20 cellular contexts compared by ENCODE assay signal in the genomic region with DNA sequence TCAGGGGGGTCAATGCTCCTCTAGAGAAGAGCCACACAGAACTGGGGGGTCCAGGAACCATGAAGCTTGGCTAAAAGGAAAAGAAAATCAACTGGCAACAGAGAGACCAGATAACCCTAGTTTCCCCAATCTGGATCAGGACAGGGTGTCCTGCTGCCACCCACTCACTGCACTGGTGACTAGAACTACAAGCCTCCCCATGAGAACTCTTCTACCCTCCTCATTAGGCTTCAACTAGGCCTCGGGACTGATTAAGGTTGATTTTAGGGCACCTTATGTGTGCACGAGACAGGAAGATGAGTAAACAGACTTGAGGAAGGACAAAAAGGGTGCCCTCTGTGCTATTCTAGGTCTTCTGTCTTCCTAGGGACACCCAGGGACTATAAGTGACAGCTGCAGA. TPM values are rescaled to one million over a fixed set of nuclear protein-coding genes. Genes with fewer than 3 reads are reported as not detected.
DNase-seq lines count a peak whose midpoint lies in the region; ATAC-seq and TF ChIP-seq lines count a peak whose summit lies in the region.
"Had no signal": no experiment of that assay in that cellular context is flagged by ENCODE, and none has a peak within 500 bp of the region (broad histone marks: within the 10 kb centered on the region; RNA-seq: fewer than 3 reads in every experiment).

No MANE protein-coding gene starts in this region.

- peaks cover 36% of the 10 kb centered on the region for H3K4me1 ChIP-seq in lower lobe of right lung
- H3K4me1 ChIP-seq in testis, result peaks cover 23% of the 10 kb centered on the region

- H3K9me3 Mint-ChIP-seq in activated CD4-positive, alpha-beta T cell treated with anti-CD3 and anti-CD28 coated beads, Interleukin-2, amount 10 ng/mL, durations not matched to agents 24 days and 14 days, result peaks cover 6% of the 10 kb centered on the region
- H3K9me3 Mint-ChIP-seq in activated T-helper 1 cell treated with anti-CD3 and anti-CD28 coated beads, Interleukin-12 subunit alpha, Interleukin-12 subunit beta, Interleukin-2, Interleukin-4 antibody, amounts not matched to agents 30 ng/mL and 10 ng/mL and 1 ng/mL, durations not matched to agents 14 hours and 24 hours and 36 hours, result no peaks in the 10 kb centered on the region
- H3K9me3 Mint-ChIP-seq: GM23338; stimulated activated naive CD8-positive, alpha-beta T cell treated with anti-CD3 and anti-CD28 coated beads, Interleukin-15, Interleukin-2, amounts not matched to agents 100 ng/mL and 50 ng/mL, for 24 hours had no signal

- H3K27ac ChIP-seq in lower lobe of right lung (peak overlapping the region; percentile 46), testis (peak overlapping the region; percentile 31 to 91)
- H3K27ac ChIP-seq: A549 had no signal

- intact Hi-C loops in activated CD4-positive, alpha-beta T cell treated with anti-CD3 and anti-CD28 coated beads, Interleukin-2, amount 10 ng/mL, durations not matched to agents 24 days and 14 days (cut with micrococcal nuclease), result no loop called here
- intact Hi-C loops in activated T-helper 1 cell treated with anti-CD3 and anti-CD28 coated beads, Interleukin-12 subunit alpha, Interleukin-12 subunit beta, Interleukin-2, Interleukin-4 antibody, amounts not matched to agents 30 ng/mL and 10 ng/mL and 1 ng/mL, durations not matched to agents 14 hours and 24 hours and 36 hours (cut with micrococcal nuclease), result loop anchor here (2.0 to 5.0 kb wide), 3 partner anchors 33 to 222 kb away; no protein-coding TSS in a partner anchor
- intact Hi-C loops in lower lobe of right lung (cut with DNase I), result no loop called here
- intact Hi-C loops in testis (cut with DNase I; ENCODE audit: low total_unique reads), result no loop called here

- DNase-seq in activated CD4-positive, alpha-beta T cell treated with anti-CD3 and anti-CD28 coated beads, Interleukin-2, amount 10 ng/mL, durations not matched to agents 24 days and 14 days, result no peak
- DNase-seq in activated CD4-positive, alpha-beta T cell treated with anti-CD3 and anti-CD28 coated beads, Interleukin-2, amount 50 U/mL, for 4 hours, result no peak
- no peak for DNase-seq in activated T-helper 1 cell treated with anti-CD3 and anti-CD28 coated beads, Interleukin-12 subunit alpha, Interleukin-12 subunit beta, Interleukin-2, Interleukin-4 antibody, amounts not matched to agents 30 ng/mL and 10 ng/mL and 1 ng/mL, durations not matched to agents 14 hours and 24 hours and 36 hours (ENCODE audit: low spot score)
- DNase-seq in lower lobe of right lung (no peak), testis (no peak), NCI-H2196 (lab: John Stamatoyannopoulos, UW; ENCODE audit: unreplicated experiment) (no peak)
- no peak for DNase-seq in activated CD4-positive, CD25-positive, alpha-beta regulatory T cell treated with anti-CD3 and anti-CD28 coated beads, Interleukin-2, amount 50 U/mL, for 72 hours
- DNase-seq: activated CD4-positive, alpha-beta T cell treated with anti-CD3 and anti-CD28 coated beads, Interleukin-2, amount 50 U/mL, for 1 hour; activated naive CD4-positive, alpha-beta T cell treated with Interleukin-2 at 50 U/mL for 16 hours; GF-D8; IMR-90; left colon; NCI-H146; Right ventricle myocardium superior; small intestine; stimulated activated CD4-positive, alpha-beta T cell treated with anti-CD3 and anti-CD28 coated beads, Interleukin-4, amount 100 ng/mL, for 1 hour had no signal

- 66 to 67% methylated on average over 2 of the region's 2 CpGs for WGBS in testis, 2 donors

- H3K9me3 ChIP-seq in lower lobe of right lung (no peaks in the 10 kb centered on the region), testis (no peaks in the 10 kb centered on the region)
- H3K9me3 ChIP-seq: A549 had no signal

- H3K4me3 Mint-ChIP-seq in activated CD4-positive, alpha-beta T cell treated with anti-CD3 and anti-CD28 coated beads, Interleukin-2, amount 10 ng/mL, durations not matched to agents 24 days and 14 days, result peak overlapping the region; percentile 59
- H3K4me3 Mint-ChIP-seq in activated T-helper 1 cell treated with anti-CD3 and anti-CD28 coated beads, Interleukin-12 subunit alpha, Interleukin-12 subunit beta, Interleukin-2, Interleukin-4 antibody, amounts not matched to agents 30 ng/mL and 10 ng/mL and 1 ng/mL, durations not matched to agents 14 hours and 24 hours and 36 hours, result peak overlapping the region; percentile 56
- H3K4me3 Mint-ChIP-seq: stimulated activated naive CD8-positive, alpha-beta T cell treated with anti-CD3 and anti-CD28 coated beads, Interleukin-15, Interleukin-2, amounts not matched to agents 100 ng/mL and 50 ng/mL, for 24 hours had no signal

- H3K4me1 Mint-ChIP-seq in activated CD4-positive, alpha-beta T cell treated with anti-CD3 and anti-CD28 coated beads, Interleukin-2, amount 10 ng/mL, durations not matched to agents 24 days and 14 days, result peaks cover 53% of the 10 kb centered on the region
- peaks cover 71% of the 10 kb centered on the region for H3K4me1 Mint-ChIP-seq in activated T-helper 1 cell treated with anti-CD3 and anti-CD28 coated beads, Interleukin-12 subunit alpha, Interleukin-12 subunit beta, Interleukin-2, Interleukin-4 antibody, amounts not matched to agents 30 ng/mL and 10 ng/mL and 1 ng/mL, durations not matched to agents 14 hours and 24 hours and 36 hours (ENCODE audit: low read depth)

- no peak for ATAC-seq in lower lobe of right lung
- no peak for ATAC-seq in GM19463 (IDR thresholded peaks at IDR 0.05; ENCODE audit: unreplicated experiment)
- ATAC-seq: A549, GM23338, left colon had no signal

- peaks cover 31% of the 10 kb centered on the region for H3K36me3 Mint-ChIP-seq in activated CD4-positive, alpha-beta T cell treated with anti-CD3 and anti-CD28 coated beads, Interleukin-2, amount 10 ng/mL, durations not matched to agents 24 days and 14 days (ENCODE audit: low read depth)
- H3K36me3 Mint-ChIP-seq in activated T-helper 1 cell treated with anti-CD3 and anti-CD28 coated beads, Interleukin-12 subunit alpha, Interleukin-12 subunit beta, Interleukin-2, Interleukin-4 antibody, amounts not matched to agents 30 ng/mL and 10 ng/mL and 1 ng/mL, durations not matched to agents 14 hours and 24 hours and 36 hours (ENCODE audit: low read depth), result peaks cover 35% of the 10 kb centered on the region

- H3K27ac Mint-ChIP-seq in activated CD4-positive, alpha-beta T cell treated with anti-CD3 and anti-CD28 coated beads, Interleukin-2, amount 10 ng/mL, durations not matched to agents 24 days and 14 days, result peak overlapping the region; percentile 51
- H3K27ac Mint-ChIP-seq in activated T-helper 1 cell treated with anti-CD3 and anti-CD28 coated beads, Interleukin-12 subunit alpha, Interleukin-12 subunit beta, Interleukin-2, Interleukin-4 antibody, amounts not matched to agents 30 ng/mL and 10 ng/mL and 1 ng/mL, durations not matched to agents 14 hours and 24 hours and 36 hours, result peak overlapping the region; percentile 66

- H3K4me3 ChIP-seq in lower lobe of right lung (no peak overlapping the region), testis (no peak overlapping the region)
- H3K4me3 ChIP-seq: A549, GM23338 had no signal

- TF ChIP-seq CTCF in lower lobe of right lung (IDR thresholded peaks at IDR 0.05), result no peak
- no peak for TF ChIP-seq CTCF in testis (IDR thresholded peaks at IDR 0.05)

- no peaks in the 10 kb centered on the region for H3K27me3 Mint-ChIP-seq in activated CD4-positive, alpha-beta T cell treated with anti-CD3 and anti-CD28 coated beads, Interleukin-2, amount 10 ng/mL, durations not matched to agents 24 days and 14 days
- no peaks in the 10 kb centered on the region for H3K27me3 Mint-ChIP-seq in activated T-helper 1 cell treated with anti-CD3 and anti-CD28 coated beads, Interleukin-12 subunit alpha, Interleukin-12 subunit beta, Interleukin-2, Interleukin-4 antibody, amounts not matched to agents 30 ng/mL and 10 ng/mL and 1 ng/mL, durations not matched to agents 14 hours and 24 hours and 36 hours (ENCODE audit: insufficient read depth)
- H3K27me3 Mint-ChIP-seq: stimulated activated naive CD8-positive, alpha-beta T cell treated with anti-CD3 and anti-CD28 coated beads, Interleukin-15, Interleukin-2, amounts not matched to agents 100 ng/mL and 50 ng/mL, for 24 hours had no signal

- TF ChIP-seq POLR2A in testis (IDR thresholded peaks at IDR 0.05), result no peak

- peaks cover 26% of the 10 kb centered on the region for H3K36me3 ChIP-seq in lower lobe of right lung
- H3K36me3 ChIP-seq in testis (ENCODE audit: low read depth, missing control alignments), result no peaks in the 10 kb centered on the region

- H3K27me3 ChIP-seq in lower lobe of right lung (ENCODE audit: low read depth) (no peaks in the 10 kb centered on the region), testis (no peaks in the 10 kb centered on the region)

RNA-seq across cellular contexts. Expression of a gene that starts 2.2 kb away (rescaled TPM):
- total RNA-seq in activated CD4-positive, alpha-beta T cell treated with anti-CD3 and anti-CD28 coated beads, Interleukin-2, amount 10 ng/mL, durations not matched to agents 24 days and 14 days, result 124 and 131 TPM in 2 replicates
- total RNA-seq in activated T-helper 1 cell treated with anti-CD3 and anti-CD28 coated beads, Interleukin-12 subunit alpha, Interleukin-12 subunit beta, Interleukin-2, Interleukin-4 antibody, amounts not matched to agents 30 ng/mL and 10 ng/mL and 1 ng/mL, durations not matched to agents 14 hours and 24 hours and 36 hours, result 125 and 136 TPM in 2 replicates
- 45.5 TPM for total RNA-seq in lower lobe of right lung
- total RNA-seq in testis, result 10 to 100 TPM; 30.2 to 32.1 TPM
- 121 TPM for polyA plus RNA-seq in testis (ENCODE audit: insufficient read depth, low read depth, low replicate concordance)

RNA-seq across cellular contexts. Expression of a gene that starts 6.8 kb away (rescaled TPM):
- total RNA-seq in activated CD4-positive, alpha-beta T cell treated with anti-CD3 and anti-CD28 coated beads, Interleukin-2, amount 10 ng/mL, durations not matched to agents 24 days and 14 days, result 5.8 and 6.1 TPM in 2 replicates
- 5.6 and 8.5 TPM in 2 replicates for total RNA-seq in activated T-helper 1 cell treated with anti-CD3 and anti-CD28 coated beads, Interleukin-12 subunit alpha, Interleukin-12 subunit beta, Interleukin-2, Interleukin-4 antibody, amounts not matched to agents 30 ng/mL and 10 ng/mL and 1 ng/mL, durations not matched to agents 14 hours and 24 hours and 36 hours
- 20.4 TPM for total RNA-seq in lower lobe of right lung
- 10 to 100 TPM; 39.8 to 50.4 TPM for total RNA-seq in testis
- polyA plus RNA-seq in testis (ENCODE audit: insufficient read depth, low read depth, low replicate concordance), result 20.5 TPM

RNA-seq across cellular contexts. Expression of a gene that starts 12.2 kb away (rescaled TPM):
- total RNA-seq in activated CD4-positive, alpha-beta T cell treated with anti-CD3 and anti-CD28 coated beads, Interleukin-2, amount 10 ng/mL, durations not matched to agents 24 days and 14 days, result 18.0 and 18.9 TPM in 2 replicates
- total RNA-seq in activated T-helper 1 cell treated with anti-CD3 and anti-CD28 coated beads, Interleukin-12 subunit alpha, Interleukin-12 subunit beta, Interleukin-2, Interleukin-4 antibody, amounts not matched to agents 30 ng/mL and 10 ng/mL and 1 ng/mL, durations not matched to agents 14 hours and 24 hours and 36 hours, result 17.3 and 18.6 TPM in 2 replicates
- total RNA-seq in lower lobe of right lung, result 0.86 TPM
- 1 to 10 TPM; 1.4 to 1.7 TPM for total RNA-seq in testis
- polyA plus RNA-seq in testis (ENCODE audit: insufficient read depth, low read depth, low replicate concordance), result 2.3 TPM

RNA-seq across cellular contexts. Expression of a gene that starts 30.5 kb away (rescaled TPM):
- total RNA-seq in activated CD4-positive, alpha-beta T cell treated with anti-CD3 and anti-CD28 coated beads, Interleukin-2, amount 10 ng/mL, durations not matched to agents 24 days and 14 days, result 25.8 and 26.6 TPM in 2 replicates
- 23.9 and 24.3 TPM in 2 replicates for total RNA-seq in activated T-helper 1 cell treated with anti-CD3 and anti-CD28 coated beads, Interleukin-12 subunit alpha, Interleukin-12 subunit beta, Interleukin-2, Interleukin-4 antibody, amounts not matched to agents 30 ng/mL and 10 ng/mL and 1 ng/mL, durations not matched to agents 14 hours and 24 hours and 36 hours
- total RNA-seq in lower lobe of right lung (11.5 TPM), testis (10 to 100 TPM; 30.6 to 33.5 TPM)
- 16.7 TPM for polyA plus RNA-seq in testis (ENCODE audit: insufficient read depth, low read depth, low replicate concordance)
